ENCODE assay signal across 8 cellular contexts in the genomic region with DNA sequence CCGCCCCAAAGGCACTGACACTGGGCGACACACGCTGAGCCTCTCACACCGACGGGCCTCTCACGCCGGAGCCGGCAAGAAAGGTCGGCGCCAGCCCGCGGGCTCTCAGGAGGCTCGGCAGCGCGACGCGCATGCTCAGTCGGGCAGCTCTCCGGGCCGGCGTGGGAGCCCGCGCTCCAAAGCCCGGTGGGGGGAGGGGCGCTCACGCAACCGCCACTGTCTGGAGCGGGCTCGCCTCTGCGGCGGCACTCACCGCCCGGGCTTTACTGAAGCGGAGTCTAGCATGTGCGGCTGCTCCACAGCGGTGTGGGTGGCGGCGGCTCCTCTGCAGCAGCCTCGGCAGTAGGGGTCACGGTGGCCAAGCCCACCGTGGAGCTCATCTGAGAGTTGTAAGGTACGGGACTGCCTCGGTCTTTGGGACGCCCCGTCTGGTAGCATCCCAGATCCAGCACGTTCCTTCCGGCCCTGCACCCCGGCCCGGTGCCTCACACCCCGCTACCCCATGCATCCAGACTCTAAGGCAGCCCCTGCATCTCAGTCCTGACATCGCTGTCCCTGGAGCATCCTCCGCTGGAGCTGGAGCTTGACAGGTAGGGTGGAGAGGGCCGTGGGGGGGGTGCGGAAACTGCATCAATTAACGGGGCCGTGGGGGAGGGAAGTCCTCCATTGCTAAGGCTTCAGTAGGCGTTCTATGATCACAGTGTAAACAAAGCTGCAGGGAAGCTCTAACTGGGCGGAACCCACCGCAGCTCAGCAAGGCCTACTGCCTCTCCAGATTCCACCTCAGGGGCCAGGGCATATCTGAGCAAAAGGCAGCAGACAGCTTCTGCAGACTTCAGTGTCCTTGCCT. TPM values are rescaled to one million over a fixed set of nuclear protein-coding genes. Genes with fewer than 3 reads are reported as not detected.
DNase-seq lines count a peak whose midpoint lies in the region; TF ChIP-seq lines count a peak whose summit lies in the region.
"Not testable (repeated sequence)": the region's sequence is repeated elsewhere in the genome, so short reads cannot be mapped to it uniquely, and the experiment has no call there.

No MANE protein-coding gene starts in this region.

- peaks cover 31% of the 10 kb centered on the region for H3K4me1 Mint-ChIP-seq in activated naive CD8-positive, alpha-beta T cell treated with anti-CD3 and anti-CD28 coated beads for 36 hours
- H3K4me1 Mint-ChIP-seq in progenitor cell of endocrine pancreas (ENCODE audit: low read depth): not testable (repeated sequence)

- H3K9ac ChIP-seq in ES-I3 (ENCODE audit: low read depth, low read length): peak overlapping the region; percentile 56; the same call in 1 of the 2 replicates

- peak overlapping the region; percentile 80 for H3K27ac Mint-ChIP-seq in activated naive CD8-positive, alpha-beta T cell treated with anti-CD3 and anti-CD28 coated beads for 36 hours
- H3K27ac Mint-ChIP-seq in progenitor cell of endocrine pancreas: not testable (repeated sequence)

- H3K27me3 ChIP-seq in stomach: not testable (repeated sequence)

- not testable (repeated sequence) for H3K9me3 Mint-ChIP-seq in activated naive CD8-positive, alpha-beta T cell treated with anti-CD3 and anti-CD28 coated beads for 36 hours; progenitor cell of endocrine pancreas (ENCODE audit: low read depth)

- H3K36me3 ChIP-seq in ES-I3 (ENCODE audit: insufficient read depth, low read length); stomach: not testable (repeated sequence)

- H3K27ac ChIP-seq in stomach: peak overlapping the region in 4 of 5 donors; percentile 18 to 73 (median 49)

- not testable (repeated sequence) for DNase-seq in HEK293T (ENCODE audit: extremely low spot score); stomach
- DNase-seq in MV-4-11 (lab: John Stamatoyannopoulos, UW): peak; percentile 0
- DNase-seq in T-helper 22 cell (ENCODE audit: low read depth): peak; percentile 49
- DNase-seq in activated naive CD8-positive, alpha-beta T cell treated with anti-CD3 and anti-CD28 coated beads for 36 hours: peak; percentile 76
- DNase-seq in cardiac septum (ENCODE audit: low spot score): peak; percentile 80
- DNase-seq in progenitor cell of endocrine pancreas (ENCODE audit: low spot score, unreplicated experiment): peak; percentile 60

- H3K27me3 Mint-ChIP-seq in activated naive CD8-positive, alpha-beta T cell treated with anti-CD3 and anti-CD28 coated beads for 36 hours; progenitor cell of endocrine pancreas: not testable (repeated sequence)

- not testable (repeated sequence) for TF ChIP-seq CTCF in progenitor cell of endocrine pancreas (IDR thresholded peaks at IDR 0.05; ENCODE audit: unreplicated experiment); stomach (IDR thresholded peaks at IDR 0.05)

- POLR2A ChIA-PET in HEK293T (lab: Yijun Ruan, JAX): not testable (repeated sequence)

- not testable (repeated sequence) for H3K4me1 ChIP-seq in ES-I3 (ENCODE audit: insufficient read depth, low read length); stomach

- H3K4me3 ChIP-seq in stomach: peak overlapping the region; percentile 37 to 49 (median 42)

- WGBS in stomach, 5 donors: 0 to 6% (median 3%) methylated on average over 14 to 58 of the region's 59 CpGs

- H3K36me3 Mint-ChIP-seq in activated naive CD8-positive, alpha-beta T cell treated with anti-CD3 and anti-CD28 coated beads for 36 hours; progenitor cell of endocrine pancreas (ENCODE audit: insufficient read depth): not testable (repeated sequence)

- H3K9me3 ChIP-seq in ES-I3 (ENCODE audit: control insufficient read depth, insufficient read depth, low read length); stomach: not testable (repeated sequence)

- intact Hi-C loops in cardiac septum (cut with DNase I); stomach (cut with DNase I; ENCODE audit: low total_unique reads): not testable (repeated sequence)

- peak overlapping the region; percentile 76 for H3K4me3 Mint-ChIP-seq in activated naive CD8-positive, alpha-beta T cell treated with anti-CD3 and anti-CD28 coated beads for 36 hours
- peak overlapping the region; percentile 58 for H3K4me3 Mint-ChIP-seq in progenitor cell of endocrine pancreas (ENCODE audit: low read depth)

- CTCF ChIA-PET in HEK293T (lab: Yijun Ruan, JAX): interaction anchor here (1.5 kb wide), 1 partner anchor 102 kb away, joined by 3 read pairs; no protein-coding TSS in a partner anchor

- TF ChIP-seq POLR2A in stomach (IDR thresholded peaks at IDR 0.05): not testable (repeated sequence)

- not testable (repeated sequence) for TF ChIP-seq EP300 in stomach (IDR thresholded peaks at IDR 0.05)

TF ChIP-seq in HEK293T, 16 proteins besides CTCF, POLR2A, EP300 and RAD21:
- peak; percentile 57 for TF ChIP-seq L3MBTL2 (conservative IDR thresholded peaks at IDR 0.05)
TF ChIP-seq in HEK293T: peak in this region for 1; not testable (repeated sequence) for 15.

RNA-seq across cellular contexts. Expression of gene DHRS4L2, which starts 18.4 kb away (rescaled TPM):
- total RNA-seq in activated naive CD8-positive, alpha-beta T cell treated with anti-CD3 and anti-CD28 coated beads for 36 hours: 10 to 100 TPM; 18.1 to 20.8 TPM
- total RNA-seq in cardiac septum (26.2 TPM), progenitor cell of endocrine pancreas (12.2 and 14.0 TPM in 2 replicates), stomach (10 to 100 TPM in 3 of 5 donors, 1 to 10 TPM in 1, not detected in 1; 9.7 to 44.2 (median 26.9) TPM)
- 10 to 100 TPM; 27.5 to 64.0 (median 44.3) TPM for polyA plus RNA-seq in stomach

RNA-seq across cellular contexts. Expression of gene CARMIL3, which starts 44.7 kb away (rescaled TPM):
- total RNA-seq in activated naive CD8-positive, alpha-beta T cell treated with anti-CD3 and anti-CD28 coated beads for 36 hours: under 1 TPM; 0.43 to 0.56 TPM
- total RNA-seq in cardiac septum (0.05 TPM), progenitor cell of endocrine pancreas (4.3 and 4.9 TPM in 2 replicates), stomach (1 to 10 TPM in 2 of 5 donors, under 1 TPM in 2, not detected in 1; 0.14 to 2.0 (median 0.76) TPM)
- polyA plus RNA-seq in stomach: under 1 TPM in 2 of 3 donors, not detected in 1; 0.25 to 0.75 TPM

RNA-seq across cellular contexts. Expression of gene DHRS4, which starts 53.5 kb away (rescaled TPM):
- total RNA-seq in activated naive CD8-positive, alpha-beta T cell treated with anti-CD3 and anti-CD28 coated beads for 36 hours: 10 to 100 TPM; 18.0 to 21.4 TPM
- total RNA-seq in cardiac septum: 26.0 TPM
- 17.1 and 19.6 TPM in 2 replicates for total RNA-seq in progenitor cell of endocrine pancreas
- total RNA-seq in stomach: 100 to 1,000 TPM in 1 of 5 donors, 10 to 100 TPM in 4; 29.0 to 114 (median 34.4) TPM
- polyA plus RNA-seq in stomach: 10 to 100 TPM; 39.4 to 58.0 (median 57.7) TPM
